In the genomic region with DNA sequence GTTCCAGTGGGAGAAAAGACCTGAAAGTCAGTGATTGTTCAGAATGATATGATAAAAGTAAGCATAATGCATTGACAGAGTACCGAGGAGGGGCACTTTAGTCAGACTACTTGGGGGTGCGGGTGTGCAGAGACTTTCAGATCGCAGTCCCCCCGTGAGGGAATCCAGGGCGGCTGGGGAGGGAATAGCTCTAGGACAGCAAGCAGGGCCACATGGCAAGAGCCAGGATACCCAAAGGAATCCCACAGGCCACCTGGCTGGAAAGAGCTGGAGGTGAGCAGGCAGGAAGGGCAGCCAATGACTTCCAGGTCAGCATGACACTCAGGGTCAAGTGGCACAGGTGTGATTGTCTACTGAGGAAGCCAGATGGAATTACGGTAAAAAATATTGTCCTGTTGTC, we compare ENCODE assay signal across 9 cellular contexts.
"Had no signal": no experiment of that assay in that cellular context is flagged by ENCODE, and none has a peak within 500 bp of the region (broad histone marks: within the 10 kb centered on the region; RNA-seq: fewer than 3 reads in every experiment).

No MANE protein-coding gene starts in this region.

- H3K4me3 ChIP-seq: GM23338 had no signal

- DNase-seq: H9, HCEC 1CT, IMR-90, KBM-7 had no signal

- ATAC-seq: GM23338 had no signal

- FAIRE-seq: H1, H54, HTR-8/SVneo had no signal

- H3K9ac ChIP-seq: KMS-11 had no signal

- H3K27ac ChIP-seq: KMS-11 had no signal

- H2AFZ ChIP-seq: GM23338 had no signal

- H3K4me2 ChIP-seq: GM23338, KMS-11 had no signal
